ENCODE assay signal across 15 cellular contexts in genomic region chr11:119780264-119780953, GRCh38. TPM values are rescaled to one million over a fixed set of nuclear protein-coding genes. Genes with fewer than 3 reads are reported as not detected.
DNase-seq lines count a peak whose midpoint lies in the region; ATAC-seq and TF ChIP-seq lines count a peak whose summit lies in the region.
"Had no signal": no experiment of that assay in that cellular context is flagged by ENCODE, and none has a peak within 500 bp of the region (broad histone marks: within the 10 kb centered on the region; RNA-seq: fewer than 3 reads in every experiment).

No MANE protein-coding gene starts in this region.

- H3K9me3 Mint-ChIP-seq in MCF 10A (ENCODE audit: unreplicated experiment) = no peaks in the 10 kb centered on the region

- H3K4me1 Mint-ChIP-seq in MCF 10A (ENCODE audit: insufficient read depth, unreplicated experiment) = no peaks in the 10 kb centered on the region

- H3K9ac ChIP-seq in mammary epithelial cell (ENCODE audit: insufficient read depth, low read length) = no peak overlapping the region

- H3K27me3 ChIP-seq in mammary epithelial cell (ENCODE audit: insufficient read depth, low read length) = peaks cover 1% of the 10 kb centered on the region
- no peaks in the 10 kb centered on the region for H3K27me3 ChIP-seq in cardiac muscle cell
- H3K27me3 ChIP-seq in lower lobe of right lung (ENCODE audit: low read depth) = peaks cover 14% of the 10 kb centered on the region
- peaks cover 15% of the 10 kb centered on the region for H3K27me3 ChIP-seq in gastroesophageal sphincter
- H3K27me3 ChIP-seq in prostate gland (replicated peaks; ENCODE audit: insufficient read depth) = no peaks in the 10 kb centered on the region

- H3K9me3 ChIP-seq in mammary epithelial cell (replicated peaks; ENCODE audit: insufficient read depth, low read length) = no peaks in the 10 kb centered on the region
- no peaks in the 10 kb centered on the region for H3K9me3 ChIP-seq in cardiac muscle cell (ENCODE audit: low read depth)
- H3K9me3 ChIP-seq in lower lobe of right lung = no peaks in the 10 kb centered on the region
- H3K9me3 ChIP-seq in gastroesophageal sphincter = peaks cover 0 to 20% (median 0%) of the 10 kb centered on the region in 3 donors
- no peaks in the 10 kb centered on the region for H3K9me3 ChIP-seq in prostate gland
- H3K9me3 ChIP-seq: Caco-2, HAP-1 had no signal

- in situ Hi-C loops in mammary epithelial cell (cut with MboI; ENCODE audit: low sequenced_read_pairs in 2 of 2) = no loop called here

- BruUV-seq in MCF 10A (replicated peaks; lab: Mats Ljungman, UMichigan) (no TSS peak), mammary epithelial cell (replicated peaks; lab: Mats Ljungman, UMichigan) (no TSS peak)

- TF ChIP-seq POLR2A in gastroesophageal sphincter (IDR thresholded peaks at IDR 0.05) = no peak
- no peak for TF ChIP-seq POLR2A in prostate gland (IDR thresholded peaks at IDR 0.05)

- no peak overlapping the region for H3K4me2 ChIP-seq in mammary epithelial cell (ENCODE audit: insufficient read depth, low read depth, low read length)

- no peak for TF ChIP-seq EP300 in gastroesophageal sphincter (IDR thresholded peaks at IDR 0.05)

- TF ChIP-seq CTCF in MCF 10A (IDR thresholded peaks at IDR 0.05; ENCODE audit: unreplicated experiment) (no peak), mammary epithelial cell (conservative IDR thresholded peaks at IDR 0.05 in 1 of 2, IDR thresholded peaks at IDR 0.05 in 1 of 2; ENCODE audit: extremely low read depth in 1 of 2, insufficient read depth in 1 of 2, low read depth in 1 of 2, low read length in 2 of 2) (no peak), cardiac muscle cell (IDR thresholded peaks at IDR 0.05; ENCODE audit: low read depth, low read length) (no peak), lower lobe of right lung (IDR thresholded peaks at IDR 0.05) (no peak), gastroesophageal sphincter (IDR thresholded peaks at IDR 0.05) (no peak), prostate gland (IDR thresholded peaks at IDR 0.05) (no peak)

- H4K20me1 ChIP-seq in mammary epithelial cell (ENCODE audit: insufficient read depth, low read length) = no peaks in the 10 kb centered on the region

- dilution Hi-C loops in mammary epithelial cell (cut with HindIII; ENCODE audit: low sequenced_read_pairs) = no loop called here

- no peak overlapping the region for H2AFZ ChIP-seq in mammary epithelial cell (ENCODE audit: low read depth, low read length)

- H3K4me3 Mint-ChIP-seq in MCF 10A (ENCODE audit: unreplicated experiment) = no peak overlapping the region

- no peak overlapping the region for H3K4me3 ChIP-seq in mammary epithelial cell (replicated peaks in 1 of 3; ENCODE audit: insufficient read depth in 1 of 3, low read depth in 2 of 3, low read length in 3 of 3)
- H3K4me3 ChIP-seq in cardiac muscle cell = no peak overlapping the region
- no peak overlapping the region for H3K4me3 ChIP-seq in lower lobe of right lung
- no peak overlapping the region for H3K4me3 ChIP-seq in gastroesophageal sphincter
- no peak overlapping the region for H3K4me3 ChIP-seq in prostate gland
- H3K4me3 ChIP-seq: GM12878, HAP-1 had no signal

- CTCF ChIA-PET in MCF 10A (lab: Yijun Ruan, JAX) (interaction anchor here (0.5 kb wide), 1 partner anchor 288 kb away, joined by 3 read pairs; no protein-coding TSS in a partner anchor), mammary epithelial cell (lab: Charles Lee; ENCODE audit: low non-redundant PET) (interaction anchor here (0.5 kb wide), 1 partner anchor 23 kb away, joined by 3 read pairs; no protein-coding TSS in a partner anchor)

- H3K36me3 ChIP-seq in mammary epithelial cell (ENCODE audit: insufficient read depth, low read length) (no peaks in the 10 kb centered on the region), cardiac muscle cell (no peaks in the 10 kb centered on the region), lower lobe of right lung (no peaks in the 10 kb centered on the region), gastroesophageal sphincter (no peaks in the 10 kb centered on the region), prostate gland (no peaks in the 10 kb centered on the region)
- H3K36me3 ChIP-seq: HAP-1 had no signal

- H3K4me1 ChIP-seq in mammary epithelial cell (ENCODE audit: insufficient read depth, low read length) (no peaks in the 10 kb centered on the region), cardiac muscle cell (ENCODE audit: low read depth) (peaks cover 68% of the 10 kb centered on the region), lower lobe of right lung (no peaks in the 10 kb centered on the region), gastroesophageal sphincter (peaks cover 0 to 10% (median 0%) of the 10 kb centered on the region in 3 donors), prostate gland (replicated peaks) (no peaks in the 10 kb centered on the region)
- H3K4me1 ChIP-seq: Caco-2, HAP-1 had no signal

- peaks cover 48% of the 10 kb centered on the region for H3K27me3 Mint-ChIP-seq in MCF 10A (ENCODE audit: insufficient read depth, unreplicated experiment)

- POLR2A ChIA-PET in MCF 10A (lab: Yijun Ruan, JAX) = no interaction called here

- H3K27ac ChIP-seq in mammary epithelial cell (ENCODE audit: insufficient read depth, low read depth, low read length) = no peak overlapping the region
- peak overlapping the region; percentile 83 for H3K27ac ChIP-seq in cardiac muscle cell
- H3K27ac ChIP-seq in lower lobe of right lung = no peak overlapping the region
- H3K27ac ChIP-seq in gastroesophageal sphincter = no peak overlapping the region
- no peak overlapping the region for H3K27ac ChIP-seq in prostate gland
- H3K27ac ChIP-seq: RWPE1 had no signal

- no peak for ATAC-seq in lower lobe of right lung
- ATAC-seq in gastroesophageal sphincter = no peak
- ATAC-seq: GM12878 had no signal

- H3K27ac Mint-ChIP-seq in MCF 10A (ENCODE audit: low read depth, unreplicated experiment) = no peak overlapping the region

- DNase-seq in MCF 10A (ENCODE audit: unreplicated experiment) (peak; percentile 12), mammary epithelial cell (no peak), cardiac muscle cell (ENCODE audit: low read depth in 1 of 2, low spot score in 1 of 2) (peak in 1 of 2 donors; percentile 22), lower lobe of right lung (peak; percentile 17), prostate gland (ENCODE audit: low spot score) (no peak)
- no peak for DNase-seq in stimulated activated CD4-positive, alpha-beta T cell treated with anti-CD3 and anti-CD28 coated beads, Interleukin-1b, Interleukin-23, amount 100 ng/mL, for 48 hours
- DNase-seq in effector CD8-positive, alpha-beta T cell (lab: John Stamatoyannopoulos, UW) = no peak
- DNase-seq: Caco-2, Karpas-422, NCI-H187 treated with DMSO at 0.1 percent for 48 hours, NCI-H446 treated with DMSO at 0.1 percent for 48 hours had no signal

- intact Hi-C loops in MCF 10A (cut with micrococcal nuclease) (no loop called here), mammary epithelial cell (cut with micrococcal nuclease) (no loop called here), lower lobe of right lung (cut with DNase I) (no loop called here), prostate gland (cut with DNase I) (no loop called here)

- no peaks in the 10 kb centered on the region for H3K79me2 ChIP-seq in mammary epithelial cell (ENCODE audit: insufficient read depth, low read length)

- WGBS in mammary epithelial cell (ENCODE audit: low coverage, missing lambda C conversion rate) = 7% methylated on average over 2 of the region's 2 CpGs
- WGBS in gastroesophageal sphincter (ENCODE audit: low coverage in 1 of 2), 2 donors = 14 to 31% methylated on average over 1 to 2 of the region's 2 CpGs
- 53% methylated on average over 2 of the region's 2 CpGs for WGBS in prostate gland

- H3K36me3 Mint-ChIP-seq in MCF 10A (ENCODE audit: insufficient read depth, unreplicated experiment) = no peaks in the 10 kb centered on the region

RNA-seq across cellular contexts. Expression of gene NECTIN1, which starts 51.4 kb away (rescaled TPM):
- total RNA-seq in MCF 10A (2022) = 59.2 and 78.6 TPM in 2 replicates
- total RNA-seq in mammary epithelial cell = 100 to 1,000 TPM in 1 of 2 donors, 10 to 100 TPM in 1; 60.8 to 162 TPM
- 103 TPM for polyA plus RNA-seq in mammary epithelial cell
- polyA minus RNA-seq in mammary epithelial cell = 278 TPM
- total RNA-seq in cardiac muscle cell = 9.1 and 11.8 TPM in 2 replicates
- polyA plus RNA-seq in cardiac muscle cell = 3.7 and 5.2 TPM in 2 replicates
- 9.1 TPM for total RNA-seq in lower lobe of right lung
- total RNA-seq in gastroesophageal sphincter = 1 to 10 TPM; 2.6 to 7.1 (median 4.3) TPM
- 10 to 100 TPM; 18.7 to 28.2 TPM for total RNA-seq in prostate gland

Comparison
In these comparisons a context has a peak if more than half of its experiments do, and no peak if none do; other contexts are left out.
1. DNase-seq: peak in MCF 10A (single experiment) and lower lobe of right lung (single experiment); none in mammary epithelial cell (single experiment), stimulated activated CD4-positive, alpha-beta T cell treated with anti-CD3 and anti-CD28 coated beads, Interleukin-1b, Interleukin-23, amount 100 ng/mL, for 48 hours (single experiment), prostate gland (single experiment) and effector CD8-positive, alpha-beta T cell (single experiment).